ENCODE assay signal across 1 cellular context in the genomic region with DNA sequence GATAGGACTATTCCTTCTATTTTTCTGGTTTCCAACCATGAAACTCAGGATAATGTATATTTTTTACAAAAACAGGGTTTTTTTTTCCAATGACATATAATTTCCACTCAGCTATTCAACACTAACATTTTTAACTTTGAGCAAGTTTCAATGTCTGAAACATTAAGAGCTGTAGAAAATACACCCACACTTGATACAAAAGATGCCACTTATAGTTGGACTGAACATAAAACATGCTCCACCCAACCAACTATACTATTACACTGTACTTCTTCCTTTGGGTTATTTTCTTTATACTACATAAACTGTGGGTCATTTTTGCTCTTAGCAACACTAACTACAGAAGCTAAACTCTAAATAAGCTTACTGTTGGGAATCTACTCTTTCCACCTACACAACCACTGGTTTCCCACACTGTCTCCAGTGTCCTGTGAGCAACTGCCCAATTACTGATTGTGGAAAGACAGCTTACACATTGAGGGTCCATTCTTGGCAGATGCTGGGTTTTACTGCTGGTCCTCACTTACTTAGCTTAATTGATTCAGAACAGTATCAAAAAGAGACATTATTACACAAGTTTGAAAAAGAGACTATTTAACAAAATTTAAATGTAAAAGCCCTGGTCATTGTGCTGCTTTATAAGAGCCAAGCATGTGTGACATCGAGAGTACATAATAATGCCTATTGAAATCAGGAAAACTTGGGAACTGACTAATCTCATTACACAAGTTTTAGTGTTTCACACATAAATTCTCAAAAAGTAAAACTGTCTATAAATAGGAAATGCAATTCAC.
TF ChIP-seq lines count a peak whose summit lies in the region.

No MANE protein-coding gene starts in this region.

TF ChIP-seq in GM12878, 131 proteins besides CTCF, POLR2A, EP300 and RAD21:
- TF ChIP-seq, protein P1, sequence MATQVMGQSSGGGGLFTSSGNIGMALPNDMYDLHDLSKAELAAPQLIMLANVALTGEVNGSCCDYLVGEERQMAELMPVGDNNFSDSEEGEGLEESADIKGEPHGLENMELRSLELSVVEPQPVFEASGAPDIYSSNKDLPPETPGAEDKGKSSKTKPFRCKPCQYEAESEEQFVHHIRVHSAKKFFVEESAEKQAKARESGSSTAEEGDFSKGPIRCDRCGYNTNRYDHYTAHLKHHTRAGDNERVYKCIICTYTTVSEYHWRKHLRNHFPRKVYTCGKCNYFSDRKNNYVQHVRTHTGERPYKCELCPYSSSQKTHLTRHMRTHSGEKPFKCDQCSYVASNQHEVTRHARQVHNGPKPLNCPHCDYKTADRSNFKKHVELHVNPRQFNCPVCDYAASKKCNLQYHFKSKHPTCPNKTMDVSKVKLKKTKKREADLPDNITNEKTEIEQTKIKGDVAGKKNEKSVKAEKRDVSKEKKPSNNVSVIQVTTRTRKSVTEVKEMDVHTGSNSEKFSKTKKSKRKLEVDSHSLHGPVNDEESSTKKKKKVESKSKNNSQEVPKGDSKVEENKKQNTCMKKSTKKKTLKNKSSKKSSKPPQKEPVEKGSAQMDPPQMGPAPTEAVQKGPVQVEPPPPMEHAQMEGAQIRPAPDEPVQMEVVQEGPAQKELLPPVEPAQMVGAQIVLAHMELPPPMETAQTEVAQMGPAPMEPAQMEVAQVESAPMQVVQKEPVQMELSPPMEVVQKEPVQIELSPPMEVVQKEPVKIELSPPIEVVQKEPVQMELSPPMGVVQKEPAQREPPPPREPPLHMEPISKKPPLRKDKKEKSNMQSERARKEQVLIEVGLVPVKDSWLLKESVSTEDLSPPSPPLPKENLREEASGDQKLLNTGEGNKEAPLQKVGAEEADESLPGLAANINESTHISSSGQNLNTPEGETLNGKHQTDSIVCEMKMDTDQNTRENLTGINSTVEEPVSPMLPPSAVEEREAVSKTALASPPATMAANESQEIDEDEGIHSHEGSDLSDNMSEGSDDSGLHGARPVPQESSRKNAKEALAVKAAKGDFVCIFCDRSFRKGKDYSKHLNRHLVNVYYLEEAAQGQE (IDR thresholded peaks at IDR 0.05; ENCODE audit: low read depth, low read length): no peak
- no peak for TF ChIP-seq ZNF274 (IDR thresholded peaks at IDR 0.05; ENCODE audit: insufficient read depth, insufficient read length)
- TF ChIP-seq, protein P2, sequence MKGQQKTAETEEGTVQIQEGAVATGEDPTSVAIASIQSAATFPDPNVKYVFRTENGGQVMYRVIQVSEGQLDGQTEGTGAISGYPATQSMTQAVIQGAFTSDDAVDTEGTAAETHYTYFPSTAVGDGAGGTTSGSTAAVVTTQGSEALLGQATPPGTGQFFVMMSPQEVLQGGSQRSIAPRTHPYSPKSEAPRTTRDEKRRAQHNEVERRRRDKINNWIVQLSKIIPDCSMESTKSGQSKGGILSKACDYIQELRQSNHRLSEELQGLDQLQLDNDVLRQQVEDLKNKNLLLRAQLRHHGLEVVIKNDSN (IDR thresholded peaks at IDR 0.05; ENCODE audit: borderline replicate concordance, extremely low read length, insufficient read depth, low read depth, low read length): no peak
- TF ChIP-seq CBFB (IDR thresholded peaks at IDR 0.05; ENCODE audit: low read depth): no peak
- TF ChIP-seq, protein P3, sequence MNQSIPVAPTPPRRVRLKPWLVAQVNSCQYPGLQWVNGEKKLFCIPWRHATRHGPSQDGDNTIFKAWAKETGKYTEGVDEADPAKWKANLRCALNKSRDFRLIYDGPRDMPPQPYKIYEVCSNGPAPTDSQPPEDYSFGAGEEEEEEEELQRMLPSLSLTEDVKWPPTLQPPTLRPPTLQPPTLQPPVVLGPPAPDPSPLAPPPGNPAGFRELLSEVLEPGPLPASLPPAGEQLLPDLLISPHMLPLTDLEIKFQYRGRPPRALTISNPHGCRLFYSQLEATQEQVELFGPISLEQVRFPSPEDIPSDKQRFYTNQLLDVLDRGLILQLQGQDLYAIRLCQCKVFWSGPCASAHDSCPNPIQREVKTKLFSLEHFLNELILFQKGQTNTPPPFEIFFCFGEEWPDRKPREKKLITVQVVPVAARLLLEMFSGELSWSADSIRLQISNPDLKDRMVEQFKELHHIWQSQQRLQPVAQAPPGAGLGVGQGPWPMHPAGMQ (IDR thresholded peaks at IDR 0.05; ENCODE audit: borderline replicate concordance): no peak
- TF ChIP-seq NFXL1 (IDR thresholded peaks at IDR 0.05; ENCODE audit: borderline replicate concordance): no peak
- TF ChIP-seq, protein P4, sequence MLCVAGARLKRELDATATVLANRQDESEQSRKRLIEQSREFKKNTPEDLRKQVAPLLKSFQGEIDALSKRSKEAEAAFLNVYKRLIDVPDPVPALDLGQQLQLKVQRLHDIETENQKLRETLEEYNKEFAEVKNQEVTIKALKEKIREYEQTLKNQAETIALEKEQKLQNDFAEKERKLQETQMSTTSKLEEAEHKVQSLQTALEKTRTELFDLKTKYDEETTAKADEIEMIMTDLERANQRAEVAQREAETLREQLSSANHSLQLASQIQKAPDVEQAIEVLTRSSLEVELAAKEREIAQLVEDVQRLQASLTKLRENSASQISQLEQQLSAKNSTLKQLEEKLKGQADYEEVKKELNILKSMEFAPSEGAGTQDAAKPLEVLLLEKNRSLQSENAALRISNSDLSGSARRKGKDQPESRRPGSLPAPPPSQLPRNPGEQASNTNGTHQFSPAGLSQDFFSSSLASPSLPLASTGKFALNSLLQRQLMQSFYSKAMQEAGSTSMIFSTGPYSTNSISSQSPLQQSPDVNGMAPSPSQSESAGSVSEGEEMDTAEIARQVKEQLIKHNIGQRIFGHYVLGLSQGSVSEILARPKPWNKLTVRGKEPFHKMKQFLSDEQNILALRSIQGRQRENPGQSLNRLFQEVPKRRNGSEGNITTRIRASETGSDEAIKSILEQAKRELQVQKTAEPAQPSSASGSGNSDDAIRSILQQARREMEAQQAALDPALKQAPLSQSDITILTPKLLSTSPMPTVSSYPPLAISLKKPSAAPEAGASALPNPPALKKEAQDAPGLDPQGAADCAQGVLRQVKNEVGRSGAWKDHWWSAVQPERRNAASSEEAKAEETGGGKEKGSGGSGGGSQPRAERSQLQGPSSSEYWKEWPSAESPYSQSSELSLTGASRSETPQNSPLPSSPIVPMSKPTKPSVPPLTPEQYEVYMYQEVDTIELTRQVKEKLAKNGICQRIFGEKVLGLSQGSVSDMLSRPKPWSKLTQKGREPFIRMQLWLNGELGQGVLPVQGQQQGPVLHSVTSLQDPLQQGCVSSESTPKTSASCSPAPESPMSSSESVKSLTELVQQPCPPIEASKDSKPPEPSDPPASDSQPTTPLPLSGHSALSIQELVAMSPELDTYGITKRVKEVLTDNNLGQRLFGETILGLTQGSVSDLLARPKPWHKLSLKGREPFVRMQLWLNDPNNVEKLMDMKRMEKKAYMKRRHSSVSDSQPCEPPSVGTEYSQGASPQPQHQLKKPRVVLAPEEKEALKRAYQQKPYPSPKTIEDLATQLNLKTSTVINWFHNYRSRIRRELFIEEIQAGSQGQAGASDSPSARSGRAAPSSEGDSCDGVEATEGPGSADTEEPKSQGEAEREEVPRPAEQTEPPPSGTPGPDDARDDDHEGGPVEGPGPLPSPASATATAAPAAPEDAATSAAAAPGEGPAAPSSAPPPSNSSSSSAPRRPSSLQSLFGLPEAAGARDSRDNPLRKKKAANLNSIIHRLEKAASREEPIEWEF (IDR thresholded peaks at IDR 0.05; ENCODE audit: insufficient replicate concordance, low read depth, low read length): no peak
- no peak for TF ChIP-seq POLR2AphosphoS2 (IDR thresholded peaks at IDR 0.05; ENCODE audit: low read depth, low read length)
- TF ChIP-seq CHD2 (IDR thresholded peaks at IDR 0.05; ENCODE audit: borderline replicate concordance, low read depth, low read length): no peak
- TF ChIP-seq ZNF622 (IDR thresholded peaks at IDR 0.05): no peak
- TF ChIP-seq MTA3 (IDR thresholded peaks at IDR 0.05; ENCODE audit: borderline replicate concordance, low read length): no peak
